ENCODE assay signal across 1 cellular context in genomic region chr17:68184816-68185436, GRCh38.
TF ChIP-seq lines count a peak whose summit lies in the region.

No MANE protein-coding gene starts in this region.

TF ChIP-seq in IMR-90, 13 proteins besides CTCF, POLR2A, EP300 and RAD21 (continued from another document):
- TF ChIP-seq ELK1 (IDR thresholded peaks at IDR 0.05; ENCODE audit: borderline replicate concordance, low read depth, low read length): no peak
- no peak for TF ChIP-seq MAFK (IDR thresholded peaks at IDR 0.05; ENCODE audit: low read depth, low read length)
- no peak for TF ChIP-seq USF2 (IDR thresholded peaks at IDR 0.05; ENCODE audit: low read depth, low read length)
- TF ChIP-seq RCOR1 (IDR thresholded peaks at IDR 0.05; ENCODE audit: insufficient replicate concordance, low read length): no peak
- TF ChIP-seq FOS (IDR thresholded peaks at IDR 0.05; ENCODE audit: low read depth, low read length): no peak
